1 cellular context compared by ENCODE assay signal in genomic region chr1:228457396-228458176, GRCh38.
A peak's percentile ranks its signal among the peaks of the same experiment; 100 is the strongest.
TF ChIP-seq lines count a peak whose summit lies in the region.

No MANE protein-coding gene starts in this region.

TF ChIP-seq in GM12878, 131 proteins besides CTCF, POLR2A, EP300 and RAD21 (continued from another document and continues in another):
- TF ChIP-seq, protein P1, sequence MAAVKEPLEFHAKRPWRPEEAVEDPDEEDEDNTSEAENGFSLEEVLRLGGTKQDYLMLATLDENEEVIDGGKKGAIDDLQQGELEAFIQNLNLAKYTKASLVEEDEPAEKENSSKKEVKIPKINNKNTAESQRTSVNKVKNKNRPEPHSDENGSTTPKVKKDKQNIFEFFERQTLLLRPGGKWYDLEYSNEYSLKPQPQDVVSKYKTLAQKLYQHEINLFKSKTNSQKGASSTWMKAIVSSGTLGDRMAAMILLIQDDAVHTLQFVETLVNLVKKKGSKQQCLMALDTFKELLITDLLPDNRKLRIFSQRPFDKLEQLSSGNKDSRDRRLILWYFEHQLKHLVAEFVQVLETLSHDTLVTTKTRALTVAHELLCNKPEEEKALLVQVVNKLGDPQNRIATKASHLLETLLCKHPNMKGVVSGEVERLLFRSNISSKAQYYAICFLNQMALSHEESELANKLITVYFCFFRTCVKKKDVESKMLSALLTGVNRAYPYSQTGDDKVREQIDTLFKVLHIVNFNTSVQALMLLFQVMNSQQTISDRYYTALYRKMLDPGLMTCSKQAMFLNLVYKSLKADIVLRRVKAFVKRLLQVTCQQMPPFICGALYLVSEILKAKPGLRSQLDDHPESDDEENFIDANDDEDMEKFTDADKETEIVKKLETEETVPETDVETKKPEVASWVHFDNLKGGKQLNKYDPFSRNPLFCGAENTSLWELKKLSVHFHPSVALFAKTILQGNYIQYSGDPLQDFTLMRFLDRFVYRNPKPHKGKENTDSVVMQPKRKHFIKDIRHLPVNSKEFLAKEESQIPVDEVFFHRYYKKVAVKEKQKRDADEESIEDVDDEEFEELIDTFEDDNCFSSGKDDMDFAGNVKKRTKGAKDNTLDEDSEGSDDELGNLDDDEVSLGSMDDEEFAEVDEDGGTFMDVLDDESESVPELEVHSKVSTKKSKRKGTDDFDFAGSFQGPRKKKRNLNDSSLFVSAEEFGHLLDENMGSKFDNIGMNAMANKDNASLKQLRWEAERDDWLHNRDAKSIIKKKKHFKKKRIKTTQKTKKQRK (IDR thresholded peaks at IDR 0.05; ENCODE audit: low read depth, low read length): no peak
- TF ChIP-seq HDAC2 (IDR thresholded peaks at IDR 0.05) (peak; percentile 69; the same call in 1 of the 2 replicates), IRF4 (IDR thresholded peaks at IDR 0.05; ENCODE audit: low read depth, low read length) (no peak), NR2C2 (IDR thresholded peaks at IDR 0.05; ENCODE audit: borderline replicate concordance, control insufficient read depth, insufficient read length, low read depth) (no peak), BHLHE40 (IDR thresholded peaks at IDR 0.05; ENCODE audit: borderline replicate concordance in 1 of 2, low read depth in 2 of 2, low read length in 1 of 2) (peak; percentile 5 to 48; a peak in 2 of 4 replicates), TBL1XR1 (IDR thresholded peaks at IDR 0.05; ENCODE audit: low read depth, low read length) (no peak), BRCA1 (IDR thresholded peaks at IDR 0.05; ENCODE audit: low read depth, low read length) (no peak), RFX5 (IDR thresholded peaks at IDR 0.05; ENCODE audit: low read depth, low read length) (no peak), SUPT20H (IDR thresholded peaks at IDR 0.05; ENCODE audit: borderline replicate concordance, control insufficient read depth, low read depth, low read length) (no peak), IKZF2 (IDR thresholded peaks at IDR 0.05) (no peak), SMC3 (IDR thresholded peaks at IDR 0.05; ENCODE audit: borderline replicate concordance, low read length) (no peak), KDM1A (IDR thresholded peaks at IDR 0.05; ENCODE audit: borderline replicate concordance) (no peak), RBBP5 (conservative IDR thresholded peaks at IDR 0.05) (no peak), ZBTB40 (IDR thresholded peaks at IDR 0.05; ENCODE audit: borderline replicate concordance) (no peak; the same call in 1 of the 2 replicates), ESRRA (IDR thresholded peaks at IDR 0.05; ENCODE audit: low read length) (no peak), ZNF274 (IDR thresholded peaks at IDR 0.05; ENCODE audit: insufficient read depth, insufficient read length) (no peak), CEBPB (IDR thresholded peaks at IDR 0.05; ENCODE audit: borderline replicate concordance in 1 of 2, low read depth in 2 of 2, low read length in 2 of 2) (no peak), GABPA (IDR thresholded peaks at IDR 0.05; ENCODE audit: low read depth) (no peak), ASH2L (IDR thresholded peaks at IDR 0.05; ENCODE audit: borderline replicate concordance, low read depth) (no peak; the same call in 1 of the 2 replicates), NRF1 (conservative IDR thresholded peaks at IDR 0.05; ENCODE audit: low read depth, low read length) (no peak), BMI1 (IDR thresholded peaks at IDR 0.05; ENCODE audit: borderline replicate concordance) (no peak), WRNIP1 (IDR thresholded peaks at IDR 0.05; ENCODE audit: borderline replicate concordance, low read depth, low read length) (no peak), SREBF1 (IDR thresholded peaks at IDR 0.05; ENCODE audit: low read length) (no peak), EZH2 (IDR thresholded peaks at IDR 0.05; ENCODE audit: borderline replicate concordance, control insufficient read depth, low read depth, low read length) (no peak), RELA (IDR thresholded peaks at IDR 0.05; ENCODE audit: borderline replicate concordance, partially characterized antibody) (no peak), YBX1 (IDR thresholded peaks at IDR 0.05) (no peak), TARDBP (IDR thresholded peaks at IDR 0.05; ENCODE audit: borderline replicate concordance) (no peak), ZNF207 (IDR thresholded peaks at IDR 0.05; ENCODE audit: borderline replicate concordance) (no peak), RAD51 (IDR thresholded peaks at IDR 0.05) (no peak), ZNF217 (IDR thresholded peaks at IDR 0.05) (no peak), ZBED1 (IDR thresholded peaks at IDR 0.05; ENCODE audit: borderline replicate concordance) (peak; percentile 67), EGR1 (IDR thresholded peaks at IDR 0.05; ENCODE audit: borderline replicate concordance in 1 of 2, low read depth in 2 of 2, low read length in 2 of 2) (peak in 1 of 2 experiments; percentile 7; a peak in 1 of 3 replicates), E4F1 (IDR thresholded peaks at IDR 0.05; ENCODE audit: borderline replicate concordance, partially characterized antibody) (no peak), TCF3 (IDR thresholded peaks at IDR 0.05; ENCODE audit: borderline replicate concordance, insufficient read depth, low read depth, low read length) (peak; percentile 8; the same call in 1 of the 2 replicates), NR2C1 (IDR thresholded peaks at IDR 0.05) (no peak), NR2F1 (conservative IDR thresholded peaks at IDR 0.05) (no peak), LARP7 (IDR thresholded peaks at IDR 0.05) (peak; percentile 56)
- TF ChIP-seq, protein P2, sequence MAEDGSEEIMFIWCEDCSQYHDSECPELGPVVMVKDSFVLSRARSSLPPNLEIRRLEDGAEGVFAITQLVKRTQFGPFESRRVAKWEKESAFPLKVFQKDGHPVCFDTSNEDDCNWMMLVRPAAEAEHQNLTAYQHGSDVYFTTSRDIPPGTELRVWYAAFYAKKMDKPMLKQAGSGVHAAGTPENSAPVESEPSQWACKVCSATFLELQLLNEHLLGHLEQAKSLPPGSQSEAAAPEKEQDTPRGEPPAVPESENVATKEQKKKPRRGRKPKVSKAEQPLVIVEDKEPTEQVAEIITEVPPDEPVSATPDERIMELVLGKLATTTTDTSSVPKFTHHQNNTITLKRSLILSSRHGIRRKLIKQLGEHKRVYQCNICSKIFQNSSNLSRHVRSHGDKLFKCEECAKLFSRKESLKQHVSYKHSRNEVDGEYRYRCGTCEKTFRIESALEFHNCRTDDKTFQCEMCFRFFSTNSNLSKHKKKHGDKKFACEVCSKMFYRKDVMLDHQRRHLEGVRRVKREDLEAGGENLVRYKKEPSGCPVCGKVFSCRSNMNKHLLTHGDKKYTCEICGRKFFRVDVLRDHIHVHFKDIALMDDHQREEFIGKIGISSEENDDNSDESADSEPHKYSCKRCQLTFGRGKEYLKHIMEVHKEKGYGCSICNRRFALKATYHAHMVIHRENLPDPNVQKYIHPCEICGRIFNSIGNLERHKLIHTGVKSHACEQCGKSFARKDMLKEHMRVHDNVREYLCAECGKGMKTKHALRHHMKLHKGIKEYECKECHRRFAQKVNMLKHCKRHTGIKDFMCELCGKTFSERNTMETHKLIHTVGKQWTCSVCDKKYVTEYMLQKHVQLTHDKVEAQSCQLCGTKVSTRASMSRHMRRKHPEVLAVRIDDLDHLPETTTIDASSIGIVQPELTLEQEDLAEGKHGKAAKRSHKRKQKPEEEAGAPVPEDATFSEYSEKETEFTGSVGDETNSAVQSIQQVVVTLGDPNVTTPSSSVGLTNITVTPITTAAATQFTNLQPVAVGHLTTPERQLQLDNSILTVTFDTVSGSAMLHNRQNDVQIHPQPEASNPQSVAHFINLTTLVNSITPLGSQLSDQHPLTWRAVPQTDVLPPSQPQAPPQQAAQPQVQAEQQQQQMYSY (CRISPR knock-in tag; IDR thresholded peaks at IDR 0.05): no peak
- TF ChIP-seq, protein P3, sequence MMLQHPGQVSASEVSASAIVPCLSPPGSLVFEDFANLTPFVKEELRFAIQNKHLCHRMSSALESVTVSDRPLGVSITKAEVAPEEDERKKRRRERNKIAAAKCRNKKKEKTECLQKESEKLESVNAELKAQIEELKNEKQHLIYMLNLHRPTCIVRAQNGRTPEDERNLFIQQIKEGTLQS (IDR thresholded peaks at IDR 0.05; ENCODE audit: borderline replicate concordance, extremely low read depth, low read depth, low read length): no peak
- TF ChIP-seq, protein P4, sequence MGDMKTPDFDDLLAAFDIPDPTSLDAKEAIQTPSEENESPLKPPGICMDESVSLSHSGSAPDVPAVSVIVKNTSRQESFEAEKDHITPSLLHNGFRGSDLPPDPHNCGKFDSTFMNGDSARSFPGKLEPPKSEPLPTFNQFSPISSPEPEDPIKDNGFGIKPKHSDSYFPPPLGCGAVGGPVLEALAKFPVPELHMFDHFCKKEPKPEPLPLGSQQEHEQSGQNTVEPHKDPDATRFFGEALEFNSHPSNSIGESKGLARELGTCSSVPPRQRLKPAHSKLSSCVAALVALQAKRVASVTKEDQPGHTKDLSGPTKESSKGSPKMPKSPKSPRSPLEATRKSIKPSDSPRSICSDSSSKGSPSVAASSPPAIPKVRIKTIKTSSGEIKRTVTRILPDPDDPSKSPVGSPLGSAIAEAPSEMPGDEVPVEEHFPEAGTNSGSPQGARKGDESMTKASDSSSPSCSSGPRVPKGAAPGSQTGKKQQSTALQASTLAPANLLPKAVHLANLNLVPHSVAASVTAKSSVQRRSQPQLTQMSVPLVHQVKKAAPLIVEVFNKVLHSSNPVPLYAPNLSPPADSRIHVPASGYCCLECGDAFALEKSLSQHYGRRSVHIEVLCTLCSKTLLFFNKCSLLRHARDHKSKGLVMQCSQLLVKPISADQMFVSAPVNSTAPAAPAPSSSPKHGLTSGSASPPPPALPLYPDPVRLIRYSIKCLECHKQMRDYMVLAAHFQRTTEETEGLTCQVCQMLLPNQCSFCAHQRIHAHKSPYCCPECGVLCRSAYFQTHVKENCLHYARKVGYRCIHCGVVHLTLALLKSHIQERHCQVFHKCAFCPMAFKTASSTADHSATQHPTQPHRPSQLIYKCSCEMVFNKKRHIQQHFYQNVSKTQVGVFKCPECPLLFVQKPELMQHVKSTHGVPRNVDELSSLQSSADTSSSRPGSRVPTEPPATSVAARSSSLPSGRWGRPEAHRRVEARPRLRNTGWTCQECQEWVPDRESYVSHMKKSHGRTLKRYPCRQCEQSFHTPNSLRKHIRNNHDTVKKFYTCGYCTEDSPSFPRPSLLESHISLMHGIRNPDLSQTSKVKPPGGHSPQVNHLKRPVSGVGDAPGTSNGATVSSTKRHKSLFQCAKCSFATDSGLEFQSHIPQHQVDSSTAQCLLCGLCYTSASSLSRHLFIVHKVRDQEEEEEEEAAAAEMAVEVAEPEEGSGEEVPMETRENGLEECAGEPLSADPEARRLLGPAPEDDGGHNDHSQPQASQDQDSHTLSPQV (IDR thresholded peaks at IDR 0.05): no peak
- TF ChIP-seq, protein P5, sequence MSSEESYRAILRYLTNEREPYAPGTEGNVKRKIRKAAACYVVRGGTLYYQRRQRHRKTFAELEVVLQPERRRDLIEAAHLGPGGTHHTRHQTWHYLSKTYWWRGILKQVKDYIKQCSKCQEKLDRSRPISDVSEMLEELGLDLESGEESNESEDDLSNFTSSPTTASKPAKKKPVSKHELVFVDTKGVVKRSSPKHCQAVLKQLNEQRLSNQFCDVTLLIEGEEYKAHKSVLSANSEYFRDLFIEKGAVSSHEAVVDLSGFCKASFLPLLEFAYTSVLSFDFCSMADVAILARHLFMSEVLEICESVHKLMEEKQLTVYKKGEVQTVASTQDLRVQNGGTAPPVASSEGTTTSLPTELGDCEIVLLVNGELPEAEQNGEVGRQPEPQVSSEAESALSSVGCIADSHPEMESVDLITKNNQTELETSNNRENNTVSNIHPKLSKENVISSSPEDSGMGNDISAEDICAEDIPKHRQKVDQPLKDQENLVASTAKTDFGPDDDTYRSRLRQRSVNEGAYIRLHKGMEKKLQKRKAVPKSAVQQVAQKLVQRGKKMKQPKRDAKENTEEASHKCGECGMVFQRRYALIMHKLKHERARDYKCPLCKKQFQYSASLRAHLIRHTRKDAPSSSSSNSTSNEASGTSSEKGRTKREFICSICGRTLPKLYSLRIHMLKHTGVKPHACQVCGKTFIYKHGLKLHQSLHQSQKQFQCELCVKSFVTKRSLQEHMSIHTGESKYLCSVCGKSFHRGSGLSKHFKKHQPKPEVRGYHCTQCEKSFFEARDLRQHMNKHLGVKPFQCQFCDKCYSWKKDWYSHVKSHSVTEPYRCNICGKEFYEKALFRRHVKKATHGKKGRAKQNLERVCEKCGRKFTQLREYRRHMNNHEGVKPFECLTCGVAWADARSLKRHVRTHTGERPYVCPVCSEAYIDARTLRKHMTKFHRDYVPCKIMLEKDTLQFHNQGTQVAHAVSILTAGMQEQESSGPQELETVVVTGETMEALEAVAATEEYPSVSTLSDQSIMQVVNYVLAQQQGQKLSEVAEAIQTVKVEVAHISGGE (CRISPR knock-in tag; IDR thresholded peaks at IDR 0.05): no peak
